Comparison of ENCODE assay signal across 13 cellular contexts in the genomic region with DNA sequence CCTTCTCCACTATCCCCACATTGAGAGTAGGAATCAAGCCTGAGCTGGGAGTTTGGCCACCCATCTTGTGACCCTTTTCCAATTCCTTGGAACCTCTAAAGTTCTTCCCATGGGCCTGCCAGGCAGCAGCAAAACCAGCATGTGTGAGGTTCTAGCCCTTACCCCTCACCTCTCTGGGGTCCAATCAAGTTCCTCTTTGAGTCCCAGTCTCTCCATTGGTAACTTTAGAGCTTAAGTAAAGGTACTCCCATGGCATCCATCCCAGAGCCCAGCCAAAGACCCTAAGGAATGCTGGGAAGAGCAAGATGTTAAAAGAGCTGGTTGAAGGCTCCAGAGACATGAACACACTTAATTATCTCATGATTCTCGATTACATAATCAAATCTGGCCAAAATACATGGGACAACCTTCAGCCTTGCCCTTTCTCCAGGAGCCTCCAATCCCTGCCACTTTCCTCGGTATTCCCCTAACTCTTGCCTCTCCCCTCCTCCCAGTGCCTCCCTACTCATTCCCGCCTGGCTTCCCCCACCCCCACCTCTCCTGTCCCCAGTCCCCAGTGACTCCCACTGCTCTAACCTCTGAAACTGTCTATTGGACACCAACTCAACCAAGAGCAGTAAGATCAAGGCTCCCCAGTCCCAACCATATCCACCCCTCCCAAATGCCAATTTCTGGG. TPM values are rescaled to one million over a fixed set of nuclear protein-coding genes. Genes with fewer than 3 reads are reported as not detected.
DNase-seq lines count a peak whose midpoint lies in the region; ATAC-seq and TF ChIP-seq lines count a peak whose summit lies in the region.
"Had no signal": no experiment of that assay in that cellular context is flagged by ENCODE, and none has a peak within 500 bp of the region (broad histone marks: within the 10 kb centered on the region; RNA-seq: fewer than 3 reads in every experiment).

No MANE protein-coding gene starts in this region.

- DNase-seq in D341Med (ENCODE audit: low spot score) = peak; percentile 15
- no peak for DNase-seq in WTC11 (ENCODE audit: low spot score)
- peak; percentile 47 for DNase-seq in islet precursor cell
- no peak for DNase-seq in spleen
- no peak for DNase-seq in A172 (ENCODE audit: low spot score)
- no peak for DNase-seq in stimulated activated CD4-positive, alpha-beta T cell treated with anti-CD3 and anti-CD28 coated beads, Interleukin-4, amount 100 ng/mL, for 4 hours
- DNase-seq: activated gamma-delta T cell treated with Interleukin-2 at 50 U/mL for 16 hours; GF-D8; NCI-H526 treated with DMSO at 0.1 percent for 48 hours; stimulated activated CD4-positive, alpha-beta T cell treated with anti-CD3 and anti-CD28 coated beads, Interleukin-4, amount 100 ng/mL, for 1 hour had no signal

- H3K27me3 Mint-ChIP-seq in WTC11 (ENCODE audit: low read depth) = peaks cover 40% of the 10 kb centered on the region

- H3K27me3 ChIP-seq in spleen (replicated peaks in 1 of 7) = peaks cover 0 to 9% (median 0%) of the 10 kb centered on the region in 7 donors

- peak overlapping the region in 2 of 8 donors; percentile 53 to 78 for H3K4me3 ChIP-seq in spleen

- no peak for TF ChIP-seq POLR2A in spleen (IDR thresholded peaks at IDR 0.05)

- H3K4me1 ChIP-seq in spleen = peaks cover 5 to 62% (median 37%) of the 10 kb centered on the region in 6 donors

- peaks cover 0 to 28% (median 8%) of the 10 kb centered on the region in 6 donors for H3K36me3 ChIP-seq in spleen

- H3K27ac ChIP-seq in spleen = peak overlapping the region in 7 of 8 donors; percentile 83 to 93 (median 89)

- H3K9me3 Mint-ChIP-seq in WTC11 = no peaks in the 10 kb centered on the region

- POLR2A ChIA-PET in WTC11 (lab: Charles Lee) = interaction anchor here (0.5 to 1.2 kb wide), 2 partner anchors 38 to 39 kb away, joined by 4 to 6 read pairs; partner anchors contain the start of gene EIF4B

- TF ChIP-seq CTCF in WTC11 (IDR thresholded peaks at IDR 0.05) = no peak
- no peak for TF ChIP-seq CTCF in spleen (IDR thresholded peaks at IDR 0.05 in 8 of 11, conservative IDR thresholded peaks at IDR 0.05 in 3 of 11)

- intact Hi-C loops in spleen (cut with DNase I; ENCODE audit: low total_unique reads) = no loop called here

- H3K9me3 ChIP-seq in spleen = no peaks in the 10 kb centered on the region

- H3K27ac Mint-ChIP-seq in WTC11 = no peak overlapping the region

- WGBS in spleen, 5 donors = 62 to 86% (median 76%) methylated on average over 3 of the region's 3 CpGs

- peaks cover 72% of the 10 kb centered on the region for H3K4me1 Mint-ChIP-seq in WTC11

- CTCF ChIA-PET in WTC11 (lab: Charles Lee) = interaction anchor here (1.0 to 8.7 kb wide), 8 partner anchors 9 to 171 kb away, joined by 3 to 97 read pairs (median 6); partner anchors contain the start of gene IGFBP6

- H3K4me3 Mint-ChIP-seq in WTC11 = peak overlapping the region; percentile 95

- ATAC-seq in WTC11 (no peak), GM19455 (IDR thresholded peaks at IDR 0.05; ENCODE audit: unreplicated experiment) (no peak), GM19035 (IDR thresholded peaks at IDR 0.05; ENCODE audit: unreplicated experiment) (no peak)

- peaks cover 13% of the 10 kb centered on the region for H3K36me3 Mint-ChIP-seq in WTC11

TF ChIP-seq in WTC11, 78 proteins besides CTCF, POLR2A, EP300 and RAD21:
- TF ChIP-seq CREM (CRISPR knock-in tag; IDR thresholded peaks at IDR 0.05) (no peak), RELA (CRISPR knock-in tag; IDR thresholded peaks at IDR 0.05; ENCODE audit: borderline replicate concordance) (no peak), TP53 (CRISPR knock-in tag; IDR thresholded peaks at IDR 0.05) (no peak), CREB1 (CRISPR knock-in tag; IDR thresholded peaks at IDR 0.05) (no peak), ARID4B (CRISPR knock-in tag; IDR thresholded peaks at IDR 0.05; ENCODE audit: borderline replicate concordance) (no peak)
- TF ChIP-seq, protein P1, sequence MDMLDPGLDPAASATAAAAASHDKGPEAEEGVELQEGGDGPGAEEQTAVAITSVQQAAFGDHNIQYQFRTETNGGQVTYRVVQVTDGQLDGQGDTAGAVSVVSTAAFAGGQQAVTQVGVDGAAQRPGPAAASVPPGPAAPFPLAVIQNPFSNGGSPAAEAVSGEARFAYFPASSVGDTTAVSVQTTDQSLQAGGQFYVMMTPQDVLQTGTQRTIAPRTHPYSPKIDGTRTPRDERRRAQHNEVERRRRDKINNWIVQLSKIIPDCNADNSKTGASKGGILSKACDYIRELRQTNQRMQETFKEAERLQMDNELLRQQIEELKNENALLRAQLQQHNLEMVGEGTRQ (CRISPR knock-in tag; IDR thresholded peaks at IDR 0.05) = no peak

RNA-seq across cellular contexts. Expression of gene TNS2, which starts 4.8 kb away (rescaled TPM):
- total RNA-seq in WTC11 (2021) (3.4 to 7.7 TPM (median 4.1 TPM) in 3 replicates), spleen (100 to 1,000 TPM in 6 of 7 donors, 10 to 100 TPM in 1; 72.4 to 301 (median 170) TPM)
- 100 to 1,000 TPM in 1 of 3 donors, 10 to 100 TPM in 2; 36.6 to 159 (median 67.5) TPM for polyA plus RNA-seq in spleen
- total RNA-seq in A172 (2014; rRNA removed; shearing (Covaris generic)) = 18.9 and 24.5 TPM in 2 replicates

RNA-seq across cellular contexts. Expression of gene SPRYD3, which starts 34.2 kb away (rescaled TPM):
- total RNA-seq in WTC11 (2021) (6.5 to 11.9 TPM (median 6.8 TPM) in 3 replicates), spleen (10 to 100 TPM; 29.2 to 44.5 (median 36.4) TPM)
- 10 to 100 TPM; 10.8 to 31.0 (median 15.9) TPM for polyA plus RNA-seq in spleen
- total RNA-seq in A172 (2014; rRNA removed; shearing (Covaris generic)) = 15.2 and 19.6 TPM in 2 replicates

RNA-seq across cellular contexts. Expression of gene EIF4B, which starts 38.8 kb away (rescaled TPM):
- 730 to 860 TPM (median 838 TPM) in 3 replicates for total RNA-seq in WTC11 (2021)
- 100 to 1,000 TPM; 379 to 490 (median 468) TPM for total RNA-seq in spleen
- 100 to 1,000 TPM; 105 to 132 (median 119) TPM for polyA plus RNA-seq in spleen
- 290 and 314 TPM in 2 replicates for total RNA-seq in A172 (2014; rRNA removed; shearing (Covaris generic))

RNA-seq across cellular contexts. Expression of gene IGFBP6, which starts 52.4 kb away (rescaled TPM):
- total RNA-seq in WTC11 (2021) (6.4 to 11.2 TPM (median 7.4 TPM) in 3 replicates), spleen (100 to 1,000 TPM in 2 of 7 donors, 10 to 100 TPM in 5; 35.2 to 183 (median 75.6) TPM)
- 100 to 1,000 TPM in 2 of 3 donors, 10 to 100 TPM in 1; 37.1 to 144 (median 130) TPM for polyA plus RNA-seq in spleen
- 104 and 147 TPM in 2 replicates for total RNA-seq in A172 (2014; rRNA removed; shearing (Covaris generic))

RNA-seq across cellular contexts. Expression of gene SOAT2, which starts 58.3 kb away (rescaled TPM):
- total RNA-seq in WTC11 (2021) (not detected in 3 replicates), spleen (under 1 TPM in 6 of 7 donors, not detected in 1; 0.37 to 0.80 (median 0.54) TPM)
- 1 to 10 TPM in 1 of 3 donors, under 1 TPM in 2; 0.52 to 2.2 (median 0.99) TPM for polyA plus RNA-seq in spleen
- total RNA-seq in A172 (2014; rRNA removed; shearing (Covaris generic)) = 0.17 TPM in 1 of 2 replicates, not detected in the other
- total RNA-seq: endothelial cell of umbilical vein had no signal
- polyA plus RNA-seq: endothelial cell of umbilical vein had no signal

Comparison
In these comparisons a context has a peak if more than half of its experiments do, and no peak if none do; other contexts are left out.
1. DNase-seq: peak in D341Med (single experiment) and islet precursor cell (single experiment); none in WTC11 (single experiment), spleen (single experiment), A172 (single experiment) and stimulated activated CD4-positive, alpha-beta T cell treated with anti-CD3 and anti-CD28 coated beads, Interleukin-4, amount 100 ng/mL, for 4 hours (0 of 2).